In genomic region chrX:153882086-153882498, GRCh38 we compare ENCODE assay signal across 1 cellular context.
TF ChIP-seq lines count a peak whose summit lies in the region.

No MANE protein-coding gene starts in this region.

TF ChIP-seq in HepG2, 621 proteins besides CTCF, POLR2A, EP300 and RAD21 (continued from another document and continues in another):
- peak; percentile 37; the same call in 1 of the 2 replicates for TF ChIP-seq ZNF281 (CRISPR knock-in tag; IDR thresholded peaks at IDR 0.05; ENCODE audit: borderline replicate concordance)
- peak; percentile 27; the same call in 1 of the 2 replicates for TF ChIP-seq HNRNPL (IDR thresholded peaks at IDR 0.05; ENCODE audit: low read depth, low read length)
- no peak for TF ChIP-seq SMYD3 (CRISPR knock-in tag; IDR thresholded peaks at IDR 0.05)
- TF ChIP-seq ZNF326 (CRISPR knock-in tag; IDR thresholded peaks at IDR 0.05; ENCODE audit: borderline replicate concordance): no peak
- TF ChIP-seq RERE (CRISPR knock-in tag; IDR thresholded peaks at IDR 0.05; ENCODE audit: low read depth): no peak
- TF ChIP-seq PATZ1 (CRISPR knock-in tag; IDR thresholded peaks at IDR 0.05): peak; percentile 90
- TF ChIP-seq PBX3 (CRISPR knock-in tag; IDR thresholded peaks at IDR 0.05; ENCODE audit: borderline replicate concordance): no peak
- peak; percentile 77 for TF ChIP-seq PAXIP1 (CRISPR knock-in tag; conservative IDR thresholded peaks at IDR 0.05)
- no peak; the same call in 1 of the 2 replicates for TF ChIP-seq ARID5B (CRISPR knock-in tag; IDR thresholded peaks at IDR 0.05)
- TF ChIP-seq DMTF1 (CRISPR knock-in tag; IDR thresholded peaks at IDR 0.05): no peak
